Comparison of ENCODE assay signal across 13 cellular contexts in genomic region chr18:31695989-31696388, GRCh38.
"Had no signal": no experiment of that assay in that cellular context is flagged by ENCODE, and none has a peak within 500 bp of the region (broad histone marks: within the 10 kb centered on the region; RNA-seq: fewer than 3 reads in every experiment).

No MANE protein-coding gene starts in this region.

- ATAC-seq: left lobe of liver; natural killer cell; right lobe of liver; stimulated activated naive B cell treated with anti-CD40 and anti-IgM and Interleukin-4, amounts not matched to agents 10 μg/mL and 1 μg/mL and 100 μg/mL, for 72 hours had no signal

- DNase-seq: cortex of kidney; hypothalamus; immature natural killer cell; natural killer cell; occipital lobe; ovary; right lobe of liver; small intestine; stimulated activated CD4-positive, alpha-beta T cell treated with anti-CD3 and anti-CD28 coated beads, Interleukin-15, amount 100 ng/mL, for 24 hours; stimulated activated CD4-positive, alpha-beta T cell treated with anti-CD3 and anti-CD28 coated beads, Interleukin-2, amount 100 ng/mL, for 48 hours; stimulated activated naive B cell treated with anti-CD40 and anti-IgM and Interleukin-4, amounts not matched to agents 10 μg/mL and 1 μg/mL and 100 μg/mL, for 72 hours; upper lobe of left lung had no signal
